In the genomic region with DNA sequence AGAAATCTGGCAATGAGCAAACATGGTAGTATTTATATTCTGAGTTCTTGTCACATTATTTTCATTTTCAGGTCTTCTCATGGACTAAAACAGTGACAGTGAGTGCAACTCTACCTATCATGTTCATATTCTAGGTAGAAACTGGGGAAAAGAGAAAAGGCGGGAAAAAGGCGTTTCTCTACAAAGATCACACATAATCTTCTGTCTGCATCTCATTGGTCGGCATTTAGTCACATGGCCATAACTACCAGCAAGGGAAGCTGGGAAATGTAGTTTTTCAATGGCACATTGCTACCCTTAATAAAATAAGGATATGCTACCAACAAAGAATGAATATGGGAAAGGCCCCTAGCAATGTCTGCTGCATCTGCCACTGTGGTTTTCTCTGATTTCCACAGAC, we compare ENCODE assay signal across 1 cellular context.
A peak's percentile ranks its signal among the peaks of the same experiment; 100 is the strongest.
TF ChIP-seq lines count a peak whose summit lies in the region.

No MANE protein-coding gene starts in this region.

TF ChIP-seq in HepG2, 621 proteins besides CTCF, POLR2A, EP300 and RAD21 (continued from another document):
- TF ChIP-seq, protein P1, sequence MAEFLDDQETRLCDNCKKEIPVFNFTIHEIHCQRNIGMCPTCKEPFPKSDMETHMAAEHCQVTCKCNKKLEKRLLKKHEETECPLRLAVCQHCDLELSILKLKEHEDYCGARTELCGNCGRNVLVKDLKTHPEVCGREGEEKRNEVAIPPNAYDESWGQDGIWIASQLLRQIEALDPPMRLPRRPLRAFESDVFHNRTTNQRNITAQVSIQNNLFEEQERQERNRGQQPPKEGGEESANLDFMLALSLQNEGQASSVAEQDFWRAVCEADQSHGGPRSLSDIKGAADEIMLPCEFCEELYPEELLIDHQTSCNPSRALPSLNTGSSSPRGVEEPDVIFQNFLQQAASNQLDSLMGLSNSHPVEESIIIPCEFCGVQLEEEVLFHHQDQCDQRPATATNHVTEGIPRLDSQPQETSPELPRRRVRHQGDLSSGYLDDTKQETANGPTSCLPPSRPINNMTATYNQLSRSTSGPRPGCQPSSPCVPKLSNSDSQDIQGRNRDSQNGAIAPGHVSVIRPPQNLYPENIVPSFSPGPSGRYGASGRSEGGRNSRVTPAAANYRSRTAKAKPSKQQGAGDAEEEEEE (CRISPR knock-in tag; IDR thresholded peaks at IDR 0.05; ENCODE audit: borderline replicate concordance) = no peak
- no peak for TF ChIP-seq ZNF17 (CRISPR knock-in tag; IDR thresholded peaks at IDR 0.05)
- peak; percentile 79 for TF ChIP-seq ZNF143 (CRISPR knock-in tag; IDR thresholded peaks at IDR 0.05)
- no peak for TF ChIP-seq GPN1 (CRISPR knock-in tag; IDR thresholded peaks at IDR 0.05; ENCODE audit: borderline replicate concordance)
- peak; percentile 92 for TF ChIP-seq THAP11 (CRISPR knock-in tag; IDR thresholded peaks at IDR 0.05)
